15 cellular contexts compared by ENCODE assay signal in the genomic region with DNA sequence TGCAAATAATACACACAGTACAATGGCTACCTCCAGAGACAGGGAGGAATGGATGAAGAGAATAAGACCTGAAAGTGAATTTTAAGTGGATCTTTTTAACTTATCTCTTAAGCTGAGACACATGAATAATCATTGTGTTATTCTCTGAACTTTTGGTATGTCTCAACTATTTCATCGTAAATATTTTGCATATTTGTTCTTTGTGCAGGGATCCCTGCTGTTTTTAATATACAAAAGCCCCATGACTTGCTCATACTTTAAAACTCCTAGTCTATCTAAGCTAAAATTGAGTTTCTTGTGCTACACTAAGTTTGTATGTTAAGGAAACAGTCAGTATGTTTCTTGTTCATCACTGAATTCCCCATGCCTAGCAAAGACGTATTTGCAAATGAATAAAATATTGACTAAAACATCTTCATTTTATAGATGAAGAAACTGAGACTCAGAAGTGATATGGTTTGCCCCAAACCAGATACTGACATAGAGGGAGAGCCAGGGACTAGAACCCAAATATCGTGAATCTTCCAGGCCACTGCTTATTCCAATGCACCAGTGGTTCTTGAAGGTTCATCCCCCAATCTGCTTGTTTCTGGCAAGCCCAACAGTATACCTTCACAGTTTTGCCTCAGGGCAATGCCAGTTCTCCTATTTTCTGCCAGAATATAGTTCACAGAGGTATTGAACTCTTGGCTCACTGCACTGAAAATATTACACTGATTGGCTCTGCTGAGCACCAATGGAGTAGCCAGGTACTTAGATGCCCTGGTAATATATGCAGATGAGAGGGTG.
A peak's percentile ranks its signal among the peaks of the same experiment; 100 is the strongest.
DNase-seq lines count a peak whose midpoint lies in the region; ATAC-seq and TF ChIP-seq lines count a peak whose summit lies in the region.
"Had no signal": no experiment of that assay in that cellular context is flagged by ENCODE, and none has a peak within 500 bp of the region (broad histone marks: within the 10 kb centered on the region; RNA-seq: fewer than 3 reads in every experiment).

No MANE protein-coding gene starts in this region.

- CTCF ChIA-PET in BJ (lab: Yijun Ruan, JAX) (interaction anchor here (0.8 to 3.1 kb wide), 6 partner anchors 26 to 1255 kb away, joined by 3 to 18 read pairs (median 4); no protein-coding TSS in a partner anchor), IMR-90 (lab: Yijun Ruan, JAX) (interaction anchor here (0.6 kb wide), 1 partner anchor 789 kb away, joined by 3 read pairs; no protein-coding TSS in a partner anchor)

- no peak overlapping the region for H2BK120ac ChIP-seq in IMR-90 (ENCODE audit: low read depth, low read length)

- H2BK20ac ChIP-seq in IMR-90 (ENCODE audit: low read depth, low read length), result no peak overlapping the region

- H4K5ac ChIP-seq in IMR-90 (ENCODE audit: low read depth, low read length), result no peak overlapping the region

- peak; percentile 66 for DNase-seq in BJ (ENCODE audit: low read depth)
- peak; percentile 31 for DNase-seq in IMR-90
- peak; percentile 38 for DNase-seq in dedifferentiated amniotic fluid mesenchymal stem cell (ENCODE audit: extremely low spot score)
- no peak for DNase-seq in progenitor cell of endocrine pancreas (ENCODE audit: low spot score, unreplicated experiment)
- DNase-seq in Peyer's patch, result no peak
- no peak for DNase-seq in cerebellar cortex (ENCODE audit: low spot score)
- DNase-seq: C1 segment of cervical spinal cord, DND-41, NCI-H1417, NCI-H187 treated with DMSO at 0.1 percent for 48 hours, NCI-H69, SHP77 treated with DMSO at 0.1 percent for 48 hours had no signal

- H3K14ac ChIP-seq in IMR-90 (replicated peaks; ENCODE audit: low read depth, low read length), result no peak overlapping the region

- no peak overlapping the region for H2AK9ac ChIP-seq in IMR-90 (replicated peaks; ENCODE audit: low read depth, low read length, poor library complexity)

- dilution Hi-C loops in IMR-90 (cut with HindIII; ENCODE audit: low sequenced_read_pairs, unreplicated experiment), result no loop called here

- WGBS in IMR-90 (ENCODE audit: extremely low coverage in 2 of 2, insufficient read length in 1 of 2), 2 experiments, result no CpG with 5 or more reads among the region's 3 CpGs

- H4K91ac ChIP-seq in IMR-90 (ENCODE audit: insufficient read depth, low read depth, low read length), result no peak overlapping the region

- no peak overlapping the region for H3K56ac ChIP-seq in IMR-90 (ENCODE audit: extremely low read depth, insufficient read depth, low read length)

- H3K4me1 Mint-ChIP-seq in progenitor cell of endocrine pancreas (ENCODE audit: low read depth), result peaks cover 8% of the 10 kb centered on the region

- H2BK5ac ChIP-seq in IMR-90 (ENCODE audit: low read depth, low read length, poor library complexity, severe bottlenecking), result no peak overlapping the region

- H3K9me1 ChIP-seq in IMR-90 (ENCODE audit: insufficient read depth, low read length), result no peaks in the 10 kb centered on the region

- no peaks in the 10 kb centered on the region for H3K36me3 ChIP-seq in BJ (ENCODE audit: control insufficient read depth, insufficient read depth, low read length)
- no peaks in the 10 kb centered on the region for H3K36me3 ChIP-seq in IMR-90 (ENCODE audit: control insufficient read depth, insufficient read depth, low read length)
- H3K36me3 ChIP-seq in Peyer's patch, result no peaks in the 10 kb centered on the region
- H3K36me3 ChIP-seq: HAP-1 had no signal

- TF ChIP-seq POLR2A in IMR-90 (IDR thresholded peaks at IDR 0.05; ENCODE audit: low read depth, low read length), result no peak
- TF ChIP-seq POLR2A in Peyer's patch (IDR thresholded peaks at IDR 0.05), result no peak

- peaks cover 1% of the 10 kb centered on the region for H3K36me3 Mint-ChIP-seq in progenitor cell of endocrine pancreas (ENCODE audit: insufficient read depth)

- H2BK15ac ChIP-seq in IMR-90 (ENCODE audit: low read depth, low read length), result peak overlapping the region; percentile 3; the same call in 1 of the 3 replicates

- no peaks in the 10 kb centered on the region for H3K79me1 ChIP-seq in IMR-90 (ENCODE audit: low read depth in 1 of 2, low read length in 2 of 2)

- no TSS peak for BruUV-seq in IMR-90 (replicated peaks; lab: Mats Ljungman, UMichigan)

- ATAC-seq in IMR-90 (ENCODE audit: low read depth) (peak; percentile 76), HG02571 (IDR thresholded peaks at IDR 0.05; ENCODE audit: unreplicated experiment) (no peak)

- H3K27ac Mint-ChIP-seq in progenitor cell of endocrine pancreas, result peak overlapping the region; percentile 67

- no peak overlapping the region for H3K4me3 Mint-ChIP-seq in progenitor cell of endocrine pancreas (ENCODE audit: low read depth)

- H2AK5ac ChIP-seq in IMR-90 (ENCODE audit: low read depth, low read length), result 0 out of 2 replicates have a peak overlapping the region, but pooled peaks have one; percentile 7

- H3K4me1 ChIP-seq in IMR-90 (ENCODE audit: control insufficient read depth, insufficient read depth, low read length), result peaks cover 3% of the 10 kb centered on the region
- H3K4me1 ChIP-seq in Peyer's patch, result peaks cover 0 to 5% (median 1%) of the 10 kb centered on the region in 4 donors
- H3K4me1 ChIP-seq: HAP-1 had no signal

- peaks cover 9% of the 10 kb centered on the region for H3K9me3 Mint-ChIP-seq in progenitor cell of endocrine pancreas (ENCODE audit: low read depth)

- no peak for TF ChIP-seq RAD21 in IMR-90 (IDR thresholded peaks at IDR 0.05; ENCODE audit: low read length)

- H3K4me2 ChIP-seq in IMR-90 (ENCODE audit: low read depth, low read length), result no peak overlapping the region

- POLR2A ChIA-PET in BJ (lab: Charles Lee) (interaction anchor here (0.5 to 0.6 kb wide), 2 partner anchors 1251 to 1492 kb away, joined by 3 to 13 read pairs; no protein-coding TSS in a partner anchor), IMR-90 (lab: Charles Lee; ENCODE audit: unreplicated experiment) (no interaction called here)

- H3K4me3 ChIP-seq in BJ (ENCODE audit: low read depth, low read length) (no peak overlapping the region), IMR-90 (ENCODE audit: insufficient read depth, low read depth, low read length) (no peak overlapping the region), Peyer's patch (no peak overlapping the region)
- H3K4me3 ChIP-seq: HAP-1 had no signal

- in situ Hi-C loops in IMR-90 (cut with MboI; ENCODE audit: low sequenced_read_pairs), result no loop called here

- H3K9ac ChIP-seq in IMR-90 (ENCODE audit: low read depth, low read length), result no peak overlapping the region

- H2AFZ ChIP-seq in IMR-90 (replicated peaks; ENCODE audit: low read length, poor library complexity), result no peak overlapping the region

- no peaks in the 10 kb centered on the region for H4K20me1 ChIP-seq in IMR-90 (ENCODE audit: insufficient read depth, low read length)

- intact Hi-C loops in IMR-90 (cut with micrococcal nuclease), result loop anchor here (5.0 kb wide), 1 partner anchor 1753 kb away; no protein-coding TSS in a partner anchor

- H3K27me3 ChIP-seq in BJ (ENCODE audit: control insufficient read depth, insufficient read depth, low read length) (0 out of 2 replicates have a peak, but pooled peaks cover 2% of the 10 kb centered on the region), IMR-90 (ENCODE audit: control insufficient read depth, insufficient read depth, low read length) (peaks cover 18% of the 10 kb centered on the region), Peyer's patch (no peaks in the 10 kb centered on the region)

- no peak overlapping the region for H3K27ac ChIP-seq in IMR-90 (ENCODE audit: insufficient read depth, low read length)
- H3K27ac ChIP-seq in Peyer's patch, result no peak overlapping the region
- H3K27ac ChIP-seq: HL-60 had no signal

- H3K4ac ChIP-seq in IMR-90 (ENCODE audit: low read depth, low read length), result no peak overlapping the region

- peaks cover 7% of the 10 kb centered on the region for H3K9me3 ChIP-seq in IMR-90 (ENCODE audit: control insufficient read depth, insufficient read depth, low read length)
- H3K9me3 ChIP-seq in Peyer's patch, result no peaks in the 10 kb centered on the region

- peaks cover 31% of the 10 kb centered on the region for H3K27me3 Mint-ChIP-seq in progenitor cell of endocrine pancreas

- H3K23ac ChIP-seq in IMR-90 (ENCODE audit: low read depth, low read length), result no peak overlapping the region

- H4K8ac ChIP-seq in IMR-90 (ENCODE audit: low read depth in 2 of 2, low read length in 2 of 2), result no peak overlapping the region

- no peak overlapping the region for H3K18ac ChIP-seq in IMR-90 (ENCODE audit: low read depth, low read length)

- TF ChIP-seq CTCF in BJ (IDR thresholded peaks at IDR 0.05; ENCODE audit: insufficient read depth, low read depth, low read length) (no peak), IMR-90 (conservative IDR thresholded peaks at IDR 0.05; ENCODE audit: low read depth, low read length) (no peak), progenitor cell of endocrine pancreas (IDR thresholded peaks at IDR 0.05; ENCODE audit: unreplicated experiment) (no peak), Peyer's patch (IDR thresholded peaks at IDR 0.05) (no peak)

TF ChIP-seq in IMR-90, 13 proteins besides CTCF, POLR2A, EP300 and RAD21:
- no peak for TF ChIP-seq RFX5 (IDR thresholded peaks at IDR 0.05; ENCODE audit: low read depth, low read length)
- no peak for TF ChIP-seq SMC3 (IDR thresholded peaks at IDR 0.05; ENCODE audit: low read depth, low read length)

Comparison
In these comparisons a context has a peak if more than half of its experiments do, and no peak if none do; other contexts are left out.
1. DNase-seq: peak in BJ (single experiment), IMR-90 (single experiment) and dedifferentiated amniotic fluid mesenchymal stem cell (single experiment); none in progenitor cell of endocrine pancreas (single experiment), Peyer's patch (0 of 3) and cerebellar cortex (single experiment).